Comparison of ENCODE assay signal across 20 cellular contexts in genomic region chr5:947626-948471, GRCh38. TPM values are rescaled to one million over a fixed set of nuclear protein-coding genes. Genes with fewer than 3 reads are reported as not detected.
DNase-seq lines count a peak whose midpoint lies in the region; ATAC-seq, FAIRE-seq and TF ChIP-seq lines count a peak whose summit lies in the region.
"Had no signal": no experiment of that assay in that cellular context is flagged by ENCODE, and none has a peak within 500 bp of the region (broad histone marks: within the 10 kb centered on the region; RNA-seq: fewer than 3 reads in every experiment).

No MANE protein-coding gene starts in this region.

- peaks cover 10% of the 10 kb centered on the region for H4K20me1 ChIP-seq in K562 (replicated peaks; ENCODE audit: control insufficient read depth, insufficient read depth, low read length)
- no peaks in the 10 kb centered on the region for H4K20me1 ChIP-seq in neural progenitor cell (ENCODE audit: low read depth)

- DNase-seq in DMS 273 (lab: John Stamatoyannopoulos, UW; ENCODE audit: unreplicated experiment): peak; percentile 33
- no peak for DNase-seq in DMS 273 treated with DMSO at 0.1 percent for 48 hours (lab: John Stamatoyannopoulos, UW)
- peak; percentile 43 for DNase-seq in NCI-H1694 treated with DMSO at 0.1 percent for 48 hours (lab: John Stamatoyannopoulos, UW)
- DNase-seq in K562 (ENCODE audit: extremely low read depth in 1 of 4, low spot score in 3 of 4): no peak
- no peak for DNase-seq in neural progenitor cell (ENCODE audit: low spot score)
- DNase-seq in UCSD-AML1 (lab: John Stamatoyannopoulos, UW; ENCODE audit: unreplicated experiment): no peak
- DNase-seq in C1 segment of cervical spinal cord (lab: John Stamatoyannopoulos, UW): no peak
- DNase-seq in mesendoderm: no peak
- DNase-seq: CD8-positive, alpha-beta T cell; Kasumi-1; NCI-H146; NCI-H446 had no signal

- POLR2A ChIA-PET in K562 (lab: Yijun Ruan, JAX): no interaction called here

- no peak overlapping the region for H2BK15ac ChIP-seq in mesendoderm (replicated peaks; ENCODE audit: low read depth)

- H3F3A ChIP-seq in neural progenitor cell (ENCODE audit: low read depth): peaks cover 7% of the 10 kb centered on the region

- H3K4me3 ChIP-seq in K562 (no peak overlapping the region), neural progenitor cell (no peak overlapping the region), mesendoderm (ENCODE audit: low read length) (no peak overlapping the region)
- H3K4me3 ChIP-seq: adrenal gland had no signal

- H3K9me3 Mint-ChIP-seq in neural progenitor cell: peaks cover 14% of the 10 kb centered on the region
- H3K9me3 Mint-ChIP-seq: CD8-positive, alpha-beta T cell; natural killer cell treated with Interleukin-12 subunit alpha and Interleukin-12 subunit beta and Interleukin-15 and Interleukin-18, amount 100 ng/mL, for 72 hours had no signal

- no peak overlapping the region for H3K27ac ChIP-seq in K562 (ENCODE audit: extremely low read depth, low read depth, low read length)
- no peak overlapping the region for H3K27ac ChIP-seq in neural progenitor cell
- no peak overlapping the region for H3K27ac ChIP-seq in mesendoderm (ENCODE audit: low read depth, low read length)
- H3K27ac ChIP-seq: 22Rv1 had no signal

- no peak overlapping the region for H3K18ac ChIP-seq in mesendoderm (ENCODE audit: low read length)

- no peak overlapping the region for H3K56ac ChIP-seq in mesendoderm (ENCODE audit: low read length)

- peak overlapping the region; percentile 10 for H3K27ac Mint-ChIP-seq in neural progenitor cell
- H3K27ac Mint-ChIP-seq: CD8-positive, alpha-beta T cell; natural killer cell treated with Interleukin-12 subunit alpha and Interleukin-12 subunit beta and Interleukin-15 and Interleukin-18, amount 100 ng/mL, for 72 hours had no signal

- no peak overlapping the region for H3K4ac ChIP-seq in mesendoderm (ENCODE audit: low read depth, low read length)

- H2AFZ ChIP-seq in K562 (ENCODE audit: low read depth, low read length) (no peak overlapping the region), neural progenitor cell (replicated peaks) (no peak overlapping the region)

- no peak overlapping the region for H3K23ac ChIP-seq in mesendoderm (ENCODE audit: low read length)

- TF ChIP-seq CTCF in K562 (IDR thresholded peaks at IDR 0.05 in 2 of 3, conservative IDR thresholded peaks at IDR 0.05 in 1 of 3; ENCODE audit: insufficient read depth in 2 of 3, low read depth in 1 of 3, low read length in 3 of 3): no peak
- no peak for TF ChIP-seq CTCF in neural progenitor cell (IDR thresholded peaks at IDR 0.05)

- no peak for TF ChIP-seq EP300 in K562 (IDR thresholded peaks at IDR 0.05; ENCODE audit: low read length)

- peaks cover 9% of the 10 kb centered on the region for H3K27me3 Mint-ChIP-seq in neural progenitor cell (ENCODE audit: insufficient read depth, low read depth)

- no peak overlapping the region for H4K5ac ChIP-seq in mesendoderm (ENCODE audit: low read length)

- peak; percentile 26 for ATAC-seq in K562
- ATAC-seq: CD8-positive, alpha-beta T cell; natural killer cell treated with Interleukin-12 subunit alpha and Interleukin-12 subunit beta and Interleukin-15 and Interleukin-18, amount 100 ng/mL, for 72 hours had no signal

- peaks cover 41% of the 10 kb centered on the region for H3K4me1 Mint-ChIP-seq in neural progenitor cell

- H3K9ac ChIP-seq in K562 (ENCODE audit: insufficient read depth in 1 of 2, low read depth in 2 of 2, low read length in 2 of 2): peak overlapping the region in 1 of 2 experiments; percentile 40; a peak in 1 of 4 replicates
- no peak overlapping the region for H3K9ac ChIP-seq in neural progenitor cell
- H3K9ac ChIP-seq in mesendoderm (ENCODE audit: low read length): no peak overlapping the region

- no peak overlapping the region for H2BK5ac ChIP-seq in mesendoderm (ENCODE audit: low read length)

- no peaks in the 10 kb centered on the region for H3K9me3 ChIP-seq in K562 (replicated peaks; ENCODE audit: control insufficient read depth, insufficient read depth, low read depth, low read length)
- no peaks in the 10 kb centered on the region for H3K9me3 ChIP-seq in neural progenitor cell (ENCODE audit: low read depth)
- H3K9me3 ChIP-seq: adrenal gland had no signal

- H3K36me3 Mint-ChIP-seq in neural progenitor cell: no peaks in the 10 kb centered on the region
- H3K36me3 Mint-ChIP-seq: CD8-positive, alpha-beta T cell; natural killer cell treated with Interleukin-12 subunit alpha and Interleukin-12 subunit beta and Interleukin-15 and Interleukin-18, amount 100 ng/mL, for 72 hours had no signal

- no peak overlapping the region for H3K4me3 Mint-ChIP-seq in neural progenitor cell
- H3K4me3 Mint-ChIP-seq: CD8-positive, alpha-beta T cell; natural killer cell treated with Interleukin-12 subunit alpha and Interleukin-12 subunit beta and Interleukin-15 and Interleukin-18, amount 100 ng/mL, for 72 hours had no signal

- TF ChIP-seq RAD21 in K562 (CRISPR knock-in tag; conservative IDR thresholded peaks at IDR 0.05 in 1 of 2, IDR thresholded peaks at IDR 0.05 in 1 of 2): no peak; a peak in 1 of 4 replicates

- H3K79me2 ChIP-seq in K562 (ENCODE audit: control insufficient read depth, insufficient read depth, low read length) (no peaks in the 10 kb centered on the region), neural progenitor cell (ENCODE audit: low read depth) (no peaks in the 10 kb centered on the region), mesendoderm (ENCODE audit: control insufficient read depth, insufficient read depth, low read length) (no peaks in the 10 kb centered on the region)

- peaks cover 25 to 83% of the 10 kb centered on the region in 2 experiments; a peak in 4 of 5 replicates for H3K27me3 ChIP-seq in K562 (ENCODE audit: control insufficient read depth in 2 of 2, insufficient read depth in 2 of 2, low read length in 2 of 2)
- H3K27me3 ChIP-seq in neural progenitor cell: peaks cover 23% of the 10 kb centered on the region
- no peaks in the 10 kb centered on the region for H3K27me3 ChIP-seq in mesendoderm (ENCODE audit: insufficient read depth, low read length, poor library complexity)
- H3K27me3 ChIP-seq: adrenal gland had no signal

- FAIRE-seq in K562 (lab: Jason Lieb, UNC): peak; percentile 32
- FAIRE-seq: endometrium, frontal cortex, GM12892, H1, TTC549 had no signal

- no peaks in the 10 kb centered on the region for H3K9me1 ChIP-seq in K562 (ENCODE audit: control insufficient read depth, insufficient read depth, low read length)

- no peaks in the 10 kb centered on the region for H3K36me3 ChIP-seq in K562 (ENCODE audit: control insufficient read depth, insufficient read depth, low read length)
- H3K36me3 ChIP-seq in neural progenitor cell: no peaks in the 10 kb centered on the region
- H3K36me3 ChIP-seq in mesendoderm (ENCODE audit: control insufficient read depth, insufficient read depth, low read length): no peaks in the 10 kb centered on the region
- H3K36me3 ChIP-seq: adrenal gland had no signal

- intact Hi-C loops in K562 (cut with micrococcal nuclease): no loop called here

- no peak for TF ChIP-seq POLR2A in K562 (conservative IDR thresholded peaks at IDR 0.05)

- no peak overlapping the region for H2AK5ac ChIP-seq in mesendoderm (ENCODE audit: low read length)

- H3K4me1 ChIP-seq in K562 (replicated peaks in 1 of 2; ENCODE audit: control insufficient read depth in 2 of 2, insufficient read depth in 2 of 2, low read length in 2 of 2) (peaks cover 0 to 9% of the 10 kb centered on the region in 2 experiments; a peak in 1 of 5 replicates), neural progenitor cell (peaks cover 13% of the 10 kb centered on the region), mesendoderm (ENCODE audit: control insufficient read depth, low read depth, low read length) (no peaks in the 10 kb centered on the region)

- WGBS in K562 (ENCODE audit: insufficient coverage, low coverage, missing lambda C conversion rate): 7% methylated on average over 13 of the region's 19 CpGs
- no CpG with 5 or more reads among the region's 19 CpGs for WGBS in mesendoderm (ENCODE audit: extremely low coverage, insufficient coverage, low lambda C conversion rate)

- H3K4me2 ChIP-seq in K562 (ENCODE audit: insufficient read depth, low read length): no peak overlapping the region
- no peak overlapping the region for H3K4me2 ChIP-seq in neural progenitor cell
- no peak overlapping the region for H3K4me2 ChIP-seq in mesendoderm (ENCODE audit: low read length)

- H2BK120ac ChIP-seq in mesendoderm (ENCODE audit: low read depth, low read length): no peak overlapping the region

- in situ Hi-C loops in K562 (cut with MboI): loop anchor here (25.0 kb wide), 1 partner anchor 689 kb away; no protein-coding TSS in a partner anchor

- no peak overlapping the region for H4K8ac ChIP-seq in mesendoderm (ENCODE audit: low read depth, low read length)

- CTCF ChIA-PET in K562 (lab: Yijun Ruan, JAX; ENCODE audit: low intra/inter-chr PET ratio): no interaction called here

- no peaks in the 10 kb centered on the region for H3K79me1 ChIP-seq in mesendoderm (ENCODE audit: low read length)

- BruUV-seq in K562 (replicated peaks; lab: Mats Ljungman, UMichigan): no TSS peak

RNA-seq across cellular contexts. Expression of gene TRIP13, which starts 55.2 kb away (rescaled TPM):
- 80.8 and 99.7 TPM in 2 replicates for total RNA-seq in K562 (2011; cell fraction: chromatin; rRNA removed; ENCODE audit: low replicate concordance)
- 42.2 and 50.7 TPM in 2 replicates for total RNA-seq in K562 (2011; cell fraction: nucleolus; rRNA removed)
- 38.0 and 41.1 TPM in 2 replicates for total RNA-seq in K562 (2011; cell fraction: nucleoplasm; rRNA removed)
- total RNA-seq in K562 (2014; rRNA removed) (48.2 and 68.7 TPM in 2 replicates), K562 (2014; rRNA removed; fragmentation: Illumina TruSeq; extraction: Trizol) (55.2 and 56.8 TPM in 2 replicates), K562 (2015; rRNA removed; fragmentation: Illumina TruSeq; extraction: Trizol) (45.1 and 50.8 TPM in 2 replicates), K562 (2021) (50.0 and 53.2 TPM in 2 replicates), neural progenitor cell (ENCODE audit: low replicate concordance) (32.3 and 32.6 TPM in 2 replicates)
- polyA plus RNA-seq in K562 (2011; rRNA removed) (93.2 and 116 TPM in 2 replicates), K562 (2014; fragmentation: Illumina TruSeq; extraction: Trizol) (62.6 and 73.0 TPM in 2 replicates), K562 (2014; fragmentation: Nextera tagmentation; extraction: Ambion mirVana) (10 to 100 TPM; 24.1 to 28.9 TPM), K562 (2014; rRNA removed) (65.2 and 73.4 TPM in 2 replicates)
- polyA plus RNA-seq in K562 (2011; cell fraction: cytosol; rRNA removed): 35.6 and 39.2 TPM in 2 replicates
- 107 and 115 TPM in 2 replicates for polyA plus RNA-seq in K562 (2011; cell fraction: nucleus; rRNA removed)
- 39.7 and 46.2 TPM in 2 replicates for polyA plus RNA-seq in K562 (2012)
- polyA minus RNA-seq in K562 (2011; rRNA and poly(A)+ RNA removed): 74.7 and 79.6 TPM in 2 replicates
- 37.0 and 47.0 TPM in 2 replicates for polyA minus RNA-seq in K562 (2011; cell fraction: cytosol; rRNA and poly(A)+ RNA removed)
- 20.7 and 35.1 TPM in 2 replicates for polyA minus RNA-seq in K562 (2011; cell fraction: nucleus; rRNA and poly(A)+ RNA removed)
- polyA plus RNA-seq in mesendoderm (2013, experiment 1 of 2): 48.7 TPM
- polyA plus RNA-seq in mesendoderm (2013, experiment 2 of 2): 50.9 TPM

RNA-seq across cellular contexts. Expression of gene BRD9, which starts 55.2 kb away (rescaled TPM):
- total RNA-seq in K562 (2011; cell fraction: chromatin; rRNA removed; ENCODE audit: low replicate concordance): 217 and 274 TPM in 2 replicates
- 94.6 and 102 TPM in 2 replicates for total RNA-seq in K562 (2011; cell fraction: nucleolus; rRNA removed)
- 114 and 119 TPM in 2 replicates for total RNA-seq in K562 (2011; cell fraction: nucleoplasm; rRNA removed)
- 52.8 and 58.5 TPM in 2 replicates for total RNA-seq in K562 (2014; rRNA removed)
- 37.9 and 39.5 TPM in 2 replicates for total RNA-seq in K562 (2014; rRNA removed; fragmentation: Illumina TruSeq; extraction: Trizol)
- total RNA-seq in K562 (2015; rRNA removed; fragmentation: Illumina TruSeq; extraction: Trizol): 43.1 and 44.9 TPM in 2 replicates
- total RNA-seq in K562 (2021): 62.3 and 68.7 TPM in 2 replicates
- polyA plus RNA-seq in K562 (2011; rRNA removed): 17.3 and 18.0 TPM in 2 replicates
- 14.1 and 18.3 TPM in 2 replicates for polyA plus RNA-seq in K562 (2011; cell fraction: cytosol; rRNA removed)
- polyA plus RNA-seq in K562 (2011; cell fraction: nucleus; rRNA removed): 96.2 and 143 TPM in 2 replicates
- polyA plus RNA-seq in K562 (2012): 36.5 and 41.6 TPM in 2 replicates
- 49.7 and 54.7 TPM in 2 replicates for polyA plus RNA-seq in K562 (2014; fragmentation: Illumina TruSeq; extraction: Trizol)
- polyA plus RNA-seq in K562 (2014; fragmentation: Nextera tagmentation; extraction: Ambion mirVana): 1 to 10 TPM; 2.4 to 3.7 TPM
- polyA plus RNA-seq in K562 (2014; rRNA removed): 51.8 and 56.4 TPM in 2 replicates
- polyA minus RNA-seq in K562 (2011; rRNA and poly(A)+ RNA removed): 23.4 and 26.6 TPM in 2 replicates
- polyA minus RNA-seq in K562 (2011; cell fraction: cytosol; rRNA and poly(A)+ RNA removed): 16.0 and 18.9 TPM in 2 replicates
- polyA minus RNA-seq in K562 (2011; cell fraction: nucleus; rRNA and poly(A)+ RNA removed): 54.1 and 62.2 TPM in 2 replicates
- total RNA-seq in neural progenitor cell (ENCODE audit: low replicate concordance): 37.5 and 45.1 TPM in 2 replicates
- 36.9 TPM for polyA plus RNA-seq in mesendoderm (2013, experiment 1 of 2)
- 36.8 TPM for polyA plus RNA-seq in mesendoderm (2013, experiment 2 of 2)

Comparison
In these comparisons a context has a peak if more than half of its experiments do, and no peak if none do; other contexts are left out.
1. DNase-seq: peak in DMS 273 (single experiment) and NCI-H1694 treated with DMSO at 0.1 percent for 48 hours (single experiment); none in DMS 273 treated with DMSO at 0.1 percent for 48 hours (single experiment), K562 (0 of 4), neural progenitor cell (single experiment), UCSD-AML1 (single experiment), C1 segment of cervical spinal cord (0 of 14) and mesendoderm (single experiment).